ENCODE assay signal across 12 cellular contexts in the genomic region with DNA sequence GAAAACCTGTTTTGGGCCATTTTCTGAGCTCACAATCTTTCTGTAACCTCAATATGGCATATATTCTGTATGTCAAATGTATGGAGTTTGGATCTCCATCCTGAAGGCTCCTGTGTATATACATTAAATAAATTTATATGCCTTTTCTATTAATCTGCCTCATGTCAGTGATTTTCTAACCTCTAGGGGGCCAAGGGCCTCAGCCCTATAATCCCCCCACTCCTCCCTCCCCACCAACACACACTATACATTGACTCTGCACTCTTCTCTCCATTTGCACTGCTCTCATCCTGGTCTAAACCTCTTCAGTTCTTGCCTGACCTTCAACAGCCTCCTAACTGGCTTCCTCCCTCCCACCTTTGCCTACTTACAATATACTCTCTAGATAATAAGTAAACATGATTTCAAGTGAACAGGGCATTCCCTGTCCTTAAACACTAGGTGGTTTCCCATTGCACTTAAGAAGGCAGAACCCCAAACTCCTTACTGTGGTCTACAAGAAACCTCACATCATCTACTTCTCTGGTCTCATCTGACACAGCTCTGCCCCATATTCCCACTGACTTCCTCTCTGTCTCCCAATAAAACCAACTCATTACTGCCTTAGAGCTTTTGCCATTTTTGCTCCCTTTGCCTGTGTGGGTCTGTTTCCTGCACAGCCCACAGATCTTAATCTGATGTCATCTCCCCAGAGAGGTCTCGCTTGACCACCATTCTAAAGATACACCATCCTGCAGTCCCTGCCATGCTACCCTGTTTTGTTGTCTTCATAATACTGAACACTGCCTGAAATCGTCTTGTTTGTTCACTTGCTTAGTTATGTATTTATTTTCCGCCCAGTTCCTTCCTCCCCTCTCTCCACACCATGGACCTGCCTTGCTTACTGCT.
DNase-seq lines count a peak whose midpoint lies in the region; ATAC-seq, FAIRE-seq and TF ChIP-seq lines count a peak whose summit lies in the region.
"Had no signal": no experiment of that assay in that cellular context is flagged by ENCODE, and none has a peak within 500 bp of the region (broad histone marks: within the 10 kb centered on the region; RNA-seq: fewer than 3 reads in every experiment).

No MANE protein-coding gene starts in this region.

- H3K27ac Mint-ChIP-seq in immature natural killer cell, result peak overlapping the region in 4 of 6 donors; percentile 11 to 76 (median 36)

- H3K4me1 Mint-ChIP-seq in immature natural killer cell, result peaks cover 0 to 6% of the 10 kb centered on the region in 2 donors
- H3K4me1 Mint-ChIP-seq: neural crest cell had no signal

- FAIRE-seq in GM12892 (lab: Jason Lieb, UNC), result no peak

- no peaks in the 10 kb centered on the region for H3K27me3 Mint-ChIP-seq in immature natural killer cell (ENCODE audit: low read depth in 3 of 3)

- no peaks in the 10 kb centered on the region for H3K9me3 Mint-ChIP-seq in immature natural killer cell

- DNase-seq in immature natural killer cell (no peak), GM12892 (ENCODE audit: insufficient read length) (no peak), AML-193 (lab: John Stamatoyannopoulos, UW) (no peak)
- DNase-seq: NCI-H1048, NCI-H69, SW 1271 had no signal

- H3K4me3 Mint-ChIP-seq in immature natural killer cell, result no peak overlapping the region
- H3K4me3 Mint-ChIP-seq: neural crest cell had no signal

- H3K36me3 Mint-ChIP-seq in immature natural killer cell, result peaks cover 50 to 63% (median 51%) of the 10 kb centered on the region in 3 donors

- ATAC-seq in GM18907 (IDR thresholded peaks at IDR 0.05; ENCODE audit: unreplicated experiment) (peak; percentile 93), GM21786 (IDR thresholded peaks at IDR 0.05; ENCODE audit: unreplicated experiment) (peak; percentile 78), HG03196 (IDR thresholded peaks at IDR 0.05; ENCODE audit: unreplicated experiment) (peak; percentile 87), HG02571 (IDR thresholded peaks at IDR 0.05; ENCODE audit: unreplicated experiment) (no peak), GM19455 (IDR thresholded peaks at IDR 0.05; ENCODE audit: unreplicated experiment) (no peak)

- TF ChIP-seq POLR2A in GM12892 (IDR thresholded peaks at IDR 0.05; ENCODE audit: low read depth, low read length), result no peak

Comparison
In these comparisons a context has a peak if more than half of its experiments do, and no peak if none do; other contexts are left out.
1. ATAC-seq: peak in GM18907 (single experiment), GM21786 (single experiment) and HG03196 (single experiment); none in HG02571 (single experiment) and GM19455 (single experiment).